ENCODE assay signal across 1 cellular context in genomic region chr1:193325771-193326170, GRCh38.
TF ChIP-seq lines count a peak whose summit lies in the region.

No MANE protein-coding gene starts in this region.

TF ChIP-seq in SK-N-SH, 30 proteins besides CTCF, POLR2A, EP300 and RAD21 (continued from another document):
- TF ChIP-seq REST (IDR thresholded peaks at IDR 0.05; ENCODE audit: low read depth, low read length) (no peak), CHD2 (IDR thresholded peaks at IDR 0.05; ENCODE audit: low read length, partially characterized antibody) (no peak), NFIC (IDR thresholded peaks at IDR 0.05; ENCODE audit: borderline replicate concordance) (no peak), RFX5 (IDR thresholded peaks at IDR 0.05; ENCODE audit: low read length) (no peak), RCOR1 (IDR thresholded peaks at IDR 0.05; ENCODE audit: low read length) (no peak)
- TF ChIP-seq, protein P1, sequence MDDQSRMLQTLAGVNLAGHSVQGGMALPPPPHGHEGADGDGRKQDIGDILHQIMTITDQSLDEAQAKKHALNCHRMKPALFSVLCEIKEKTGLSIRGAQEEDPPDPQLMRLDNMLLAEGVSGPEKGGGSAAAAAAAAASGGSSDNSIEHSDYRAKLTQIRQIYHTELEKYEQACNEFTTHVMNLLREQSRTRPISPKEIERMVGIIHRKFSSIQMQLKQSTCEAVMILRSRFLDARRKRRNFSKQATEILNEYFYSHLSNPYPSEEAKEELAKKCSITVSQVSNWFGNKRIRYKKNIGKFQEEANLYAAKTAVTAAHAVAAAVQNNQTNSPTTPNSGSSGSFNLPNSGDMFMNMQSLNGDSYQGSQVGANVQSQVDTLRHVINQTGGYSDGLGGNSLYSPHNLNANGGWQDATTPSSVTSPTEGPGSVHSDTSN (IDR thresholded peaks at IDR 0.05), result no peak
- TF ChIP-seq, protein P2, sequence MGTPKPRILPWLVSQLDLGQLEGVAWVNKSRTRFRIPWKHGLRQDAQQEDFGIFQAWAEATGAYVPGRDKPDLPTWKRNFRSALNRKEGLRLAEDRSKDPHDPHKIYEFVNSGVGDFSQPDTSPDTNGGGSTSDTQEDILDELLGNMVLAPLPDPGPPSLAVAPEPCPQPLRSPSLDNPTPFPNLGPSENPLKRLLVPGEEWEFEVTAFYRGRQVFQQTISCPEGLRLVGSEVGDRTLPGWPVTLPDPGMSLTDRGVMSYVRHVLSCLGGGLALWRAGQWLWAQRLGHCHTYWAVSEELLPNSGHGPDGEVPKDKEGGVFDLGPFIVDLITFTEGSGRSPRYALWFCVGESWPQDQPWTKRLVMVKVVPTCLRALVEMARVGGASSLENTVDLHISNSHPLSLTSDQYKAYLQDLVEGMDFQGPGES (IDR thresholded peaks at IDR 0.05; ENCODE audit: low read depth, low read length), result no peak
